Comparison of ENCODE assay signal across 16 cellular contexts in genomic region chr2:42207826-42208225, GRCh38. TPM values are rescaled to one million over a fixed set of nuclear protein-coding genes. Genes with fewer than 3 reads are reported as not detected.
DNase-seq lines count a peak whose midpoint lies in the region; ATAC-seq, FAIRE-seq and TF ChIP-seq lines count a peak whose summit lies in the region.
"Had no signal": no experiment of that assay in that cellular context is flagged by ENCODE, and none has a peak within 500 bp of the region (broad histone marks: within the 10 kb centered on the region; RNA-seq: fewer than 3 reads in every experiment).

No MANE protein-coding gene starts in this region.

- BruUV-seq in HepG2 (replicated peaks; lab: Mats Ljungman, UMichigan) = no TSS peak

- no peak overlapping the region for H3K4me3 Mint-ChIP-seq in type B pancreatic cell
- H3K4me3 Mint-ChIP-seq: GM23338 had no signal

- peaks cover 3% of the 10 kb centered on the region for H3K4me1 Mint-ChIP-seq in type B pancreatic cell (ENCODE audit: unreplicated experiment)

- TF ChIP-seq EP300 in HepG2 (IDR thresholded peaks at IDR 0.05; ENCODE audit: low read depth in 2 of 2, low read length in 2 of 2) (no peak), HepG2 (CRISPR knock-in tag; IDR thresholded peaks at IDR 0.05; ENCODE audit: borderline replicate concordance) (no peak)

- H3K36me3 ChIP-seq in HepG2 (replicated peaks in 1 of 2; ENCODE audit: control insufficient read depth in 1 of 2, insufficient read depth in 2 of 2, low read length in 2 of 2) = peaks cover 3 to 42% of the 10 kb centered on the region in 2 experiments

- no peak overlapping the region for H3K27ac ChIP-seq in HepG2 (ENCODE audit: extremely low read length, insufficient read depth, low read length)
- H3K27ac ChIP-seq: A549, C4-2B, HL-60 had no signal

- H3K79me2 ChIP-seq in HepG2 (ENCODE audit: insufficient read depth, low read length) = peaks cover 99% of the 10 kb centered on the region

- no peaks in the 10 kb centered on the region for H3K27me3 ChIP-seq in HepG2 (ENCODE audit: control insufficient read depth in 1 of 2, insufficient read depth in 2 of 2, low read length in 2 of 2)
- H3K27me3 ChIP-seq: BE2C had no signal

- H3K4me1 ChIP-seq in HepG2 (ENCODE audit: insufficient read depth, low read length) = peaks cover 86% of the 10 kb centered on the region
- H3K4me1 ChIP-seq: BE2C had no signal

- no peaks in the 10 kb centered on the region for H3K9me3 ChIP-seq in HepG2 (ENCODE audit: low read length)
- H3K9me3 ChIP-seq: A549, BE2C had no signal

- H3K9ac ChIP-seq in HepG2 (ENCODE audit: insufficient read depth, low read depth, low read length) = no peak overlapping the region

- CTCF ChIA-PET in HepG2 (lab: Yijun Ruan, JAX; ENCODE audit: low intra/inter-chr PET ratio, low total read pairs) = no interaction called here

- H4K20me1 ChIP-seq in HepG2 (ENCODE audit: insufficient read depth, low read length) = peaks cover 100% of the 10 kb centered on the region

- TF ChIP-seq CTCF in D721Med (IDR thresholded peaks at IDR 0.05; ENCODE audit: insufficient read depth, missing control alignments) (no peak), HepG2 (CRISPR knock-in tag; IDR thresholded peaks at IDR 0.05) (no peak), type B pancreatic cell (conservative IDR thresholded peaks at IDR 0.05) (no peak)

- H2AFZ ChIP-seq in HepG2 (ENCODE audit: low read length) = no peak overlapping the region
- H2AFZ ChIP-seq: GM23338 had no signal

- POLR2A ChIA-PET in HepG2 (lab: Yijun Ruan, JAX) = interaction anchor here (1.4 kb wide), 1 partner anchor 116 kb away, joined by 3 read pairs; no protein-coding TSS in a partner anchor

- H3K27me3 Mint-ChIP-seq in type B pancreatic cell = no peaks in the 10 kb centered on the region

- intact Hi-C loops in HepG2 (cut with micrococcal nuclease; ENCODE audit: unreplicated experiment) = no loop called here

- in situ Hi-C loops in HepG2 (cut with HindIII; ENCODE audit: extremely low pct_ligation_motif_present, low pct_unique_long_range_greater_than_20kb) = no loop called here

- H3K27ac Mint-ChIP-seq in type B pancreatic cell = no peak overlapping the region
- H3K27ac Mint-ChIP-seq: GM23338 had no signal

- ATAC-seq in HG03439 (IDR thresholded peaks at IDR 0.05; ENCODE audit: unreplicated experiment) = peak; percentile 58
- no peak for ATAC-seq in HepG2
- ATAC-seq: A549, GM23338, K562 had no signal

- peaks cover 3% of the 10 kb centered on the region for H3K36me3 Mint-ChIP-seq in type B pancreatic cell

- no peak for TF ChIP-seq RAD21 in HepG2 (CRISPR knock-in tag; IDR thresholded peaks at IDR 0.05)

- WGBS in HepG2 (ENCODE audit: low lambda C conversion rate) = 86% methylated on average over 5 of the region's 5 CpGs

- DNase-seq in D721Med (ENCODE audit: insufficient read length, low spot score) (no peak), HepG2 (ENCODE audit: low spot score) (no peak), T-helper 9 cell (no peak), type B pancreatic cell (ENCODE audit: extremely low spot score, unreplicated experiment) (no peak)
- DNase-seq in activated CD8-positive, alpha-beta memory T cell treated with anti-CD3 and anti-CD28 coated beads, Interleukin-2, amount 50 U/mL, for 48 hours = no peak
- DNase-seq: BE2C, DMS79 treated with DMSO at 0.1 percent for 48 hours, EL, H7, Karpas-422 had no signal

- no peak overlapping the region for H3K4me3 ChIP-seq in HepG2 (replicated peaks in 1 of 3; ENCODE audit: insufficient read depth in 1 of 3, low read depth in 2 of 3, low read length in 3 of 3)
- H3K4me3 ChIP-seq: A549, GM23338, K562 had no signal

- TF ChIP-seq POLR2A in HepG2 (IDR thresholded peaks at IDR 0.05; ENCODE audit: insufficient read depth in 1 of 2, low read depth in 2 of 2, low read length in 2 of 2) = no peak

- no peak overlapping the region for H3K4me2 ChIP-seq in HepG2 (ENCODE audit: low read depth, low read length)
- H3K4me2 ChIP-seq: A549, GM23338 had no signal

- no peaks in the 10 kb centered on the region for H3K9me3 Mint-ChIP-seq in type B pancreatic cell
- H3K9me3 Mint-ChIP-seq: GM23338 had no signal

- FAIRE-seq in D721Med (lab: Jason Lieb, UNC) = peak; percentile 32
- no peak for FAIRE-seq in HepG2 (lab: Jason Lieb, UNC)
- FAIRE-seq: A549, K562 had no signal

TF ChIP-seq in HepG2, 621 proteins besides CTCF, POLR2A, EP300 and RAD21:
- TF ChIP-seq BATF2 (CRISPR knock-in tag; IDR thresholded peaks at IDR 0.05) = no peak
- peak; percentile 84 for TF ChIP-seq RBM22 (optimal IDR thresholded peaks at IDR 0.05; ENCODE audit: low read length)
- TF ChIP-seq ZNF781 (CRISPR knock-in tag; IDR thresholded peaks at IDR 0.05; ENCODE audit: borderline replicate concordance, not compliant biosample characterization) = no peak

RNA-seq across cellular contexts. Expression of gene EML4, which starts 38.7 kb away (rescaled TPM):
- 243 and 362 TPM in 2 replicates for total RNA-seq in HepG2 (2016; rRNA removed; fragmentation: Illumina TruSeq; extraction: Trizol)
- 33.1 and 38.2 TPM in 2 replicates for total RNA-seq in HepG2 (2016; cell fraction: cytosol; rRNA removed; fragmentation: Illumina TruSeq; extraction: Trizol; ENCODE audit: low read depth)
- total RNA-seq in HepG2 (2016; cell fraction: insoluble cytoplasmic fraction; rRNA removed; fragmentation: Illumina TruSeq; extraction: Trizol) = 236 and 353 TPM in 2 replicates
- total RNA-seq in HepG2 (2016; cell fraction: membrane; rRNA removed; fragmentation: Illumina TruSeq; extraction: Trizol) = 84.2 and 89.8 TPM in 2 replicates
- 261 and 283 TPM in 2 replicates for total RNA-seq in HepG2 (2016; cell fraction: nucleus; rRNA removed; fragmentation: Illumina TruSeq; extraction: Trizol)
- polyA plus RNA-seq in HepG2 (2011; rRNA removed) = 355 and 476 TPM in 2 replicates
- polyA plus RNA-seq in HepG2 (2011; cell fraction: cytosol; rRNA removed) = 199 and 296 TPM in 2 replicates
- polyA plus RNA-seq in HepG2 (2011; cell fraction: nucleus; rRNA removed) = 364 and 369 TPM in 2 replicates
- polyA plus RNA-seq in HepG2 (2012) = 244 and 400 TPM in 2 replicates
- 6.9 and 8.0 TPM in 2 replicates for polyA plus RNA-seq in HepG2 (2016; cell fraction: cytosol; fragmentation: Illumina TruSeq; extraction: Trizol; ENCODE audit: low read depth)
- 247 and 266 TPM in 2 replicates for polyA plus RNA-seq in HepG2 (2016; cell fraction: insoluble cytoplasmic fraction; fragmentation: Illumina TruSeq; extraction: Trizol; ENCODE audit: low read depth)
- polyA plus RNA-seq in HepG2 (2016; cell fraction: membrane; fragmentation: Illumina TruSeq; extraction: Trizol; ENCODE audit: low read depth) = 32.1 and 33.7 TPM in 2 replicates
- polyA plus RNA-seq in HepG2 (2016; cell fraction: nucleus; fragmentation: Illumina TruSeq; extraction: Trizol; ENCODE audit: insufficient read depth, low read depth) = 219 and 231 TPM in 2 replicates
- polyA minus RNA-seq in HepG2 (2011; rRNA and poly(A)+ RNA removed; ENCODE audit: low replicate concordance) = 36.9 and 556 TPM in 2 replicates
- polyA minus RNA-seq in HepG2 (2011; cell fraction: cytosol; rRNA and poly(A)+ RNA removed) = 400 and 421 TPM in 2 replicates
- polyA minus RNA-seq in HepG2 (2011; cell fraction: nucleus; rRNA and poly(A)+ RNA removed) = 1,279 and 1,350 TPM in 2 replicates
- 93.6 and 117 TPM in 2 replicates for total RNA-seq in type B pancreatic cell (ENCODE audit: low replicate concordance)
